Comparison of ENCODE assay signal across 8 cellular contexts in the genomic region with DNA sequence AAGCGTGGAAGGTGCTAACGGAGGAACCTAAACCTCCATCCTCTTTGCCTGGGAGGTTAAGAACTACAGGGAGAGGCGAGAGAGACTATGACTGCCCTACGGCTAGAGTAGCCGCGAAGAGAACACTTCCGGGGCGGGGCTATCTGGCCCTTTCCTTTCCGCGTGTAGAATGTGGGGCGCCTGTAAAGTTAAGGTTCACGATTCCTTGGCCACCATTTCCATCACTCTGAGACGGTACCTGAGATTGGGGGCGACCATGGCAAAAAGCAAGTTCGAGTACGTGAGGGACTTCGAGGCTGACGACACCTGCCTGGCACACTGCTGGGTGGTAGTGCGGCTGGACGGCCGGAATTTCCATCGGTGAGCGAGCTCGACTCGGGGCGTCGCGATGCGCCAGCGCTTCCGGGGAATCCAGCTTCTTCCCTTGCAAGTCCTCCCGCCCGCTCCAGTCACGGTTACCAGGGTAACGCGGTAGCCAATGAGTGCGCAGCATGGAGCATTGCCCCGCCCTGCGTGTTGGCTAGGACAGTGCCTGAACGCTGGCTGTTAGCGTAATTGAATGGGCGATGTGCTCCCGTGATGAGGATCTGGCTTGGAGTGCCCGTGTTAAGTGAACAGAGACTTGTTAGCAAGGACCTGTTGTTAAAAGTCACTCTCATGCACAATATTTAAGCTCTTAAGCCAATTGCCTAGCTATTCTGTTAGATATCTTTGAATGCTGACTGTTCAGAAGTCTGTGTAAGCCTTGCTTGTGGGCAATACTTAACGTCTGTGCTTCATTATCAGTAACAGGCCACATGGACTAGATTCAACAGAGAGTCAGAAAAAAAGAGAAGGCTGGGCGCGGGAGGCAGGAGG. TPM values are rescaled to one million over a fixed set of nuclear protein-coding genes. Genes with fewer than 3 reads are reported as not detected.
DNase-seq lines count a peak whose midpoint lies in the region; ATAC-seq lines count a peak whose summit lies in the region.

A gene (plus strand): TSS at position 149 of the 858 bp plus-strand sequence. CDS start 21 bp downstream, at position 170.

- H3K4me1 ChIP-seq in BLaER1 treated with 17β-estradiol and CSF1 and Interleukin-3, amounts not matched to agents 10 nM and 100 nM: peaks cover 0 to 18% (median 7%) of the 10 kb centered on the region in 10 experiments; a peak in 12 of 20 replicates

- H3K27ac ChIP-seq in BLaER1 treated with 17β-estradiol and CSF1 and Interleukin-3, amounts not matched to agents 10 nM and 100 nM: peak within 1 kb of the TSS; percentile 58 to 90 (median 81); a peak in 21 of 22 replicates

- H3K36me3 ChIP-seq in BLaER1 treated with 17β-estradiol and CSF1 and Interleukin-3, amounts not matched to agents 10 nM and 100 nM: peaks cover 6 to 39% (median 25%) of the 10 kb centered on the region in 11 experiments; a peak in 17 of 22 replicates

- ATAC-seq in GM19351 (IDR thresholded peaks at IDR 0.05; ENCODE audit: unreplicated experiment) (peak; percentile 91), HG03521 (IDR thresholded peaks at IDR 0.05; ENCODE audit: unreplicated experiment) (peak; percentile 94), left lobe of liver (peak; percentile 99)

- H3K27me3 ChIP-seq in BLaER1 treated with 17β-estradiol and CSF1 and Interleukin-3, amounts not matched to agents 10 nM and 100 nM: no peaks in the 10 kb centered on the region

- DNase-seq in NCI-H748 (lab: John Stamatoyannopoulos, UW; ENCODE audit: unreplicated experiment) (peak; percentile 100), dedifferentiated amniotic fluid mesenchymal stem cell (ENCODE audit: extremely low spot score) (peak; percentile 97), left lobe of liver (ENCODE audit: low spot score) (peak; percentile 99)
- DNase-seq in activated CD4-positive, alpha-beta T cell treated with anti-CD3 and anti-CD28 coated beads, Interleukin-2, amount 50 U/mL, for 1 hour: peak; percentile 97
- peak; percentile 97 for DNase-seq in stimulated activated CD4-positive, alpha-beta T cell treated with anti-CD3 and anti-CD28 coated beads, Interleukin-2, amount 100 ng/mL, for 4 hours (ENCODE audit: low read depth)

- peak within 1 kb of the TSS; percentile 57 to 79 (median 70) for H3K4me3 ChIP-seq in BLaER1 treated with 17β-estradiol and CSF1 and Interleukin-3, amounts not matched to agents 10 nM and 100 nM

- H3K4me2 ChIP-seq in BLaER1 treated with 17β-estradiol and CSF1 and Interleukin-3, amounts not matched to agents 10 nM and 100 nM: peak within 1 kb of the TSS; percentile 62 to 89 (median 73)

- H3K9me3 ChIP-seq in BLaER1 treated with 17β-estradiol and CSF1 and Interleukin-3, amounts not matched to agents 10 nM and 100 nM (replicated peaks in 1 of 11): no peaks in the 10 kb centered on the region

- H3K9ac ChIP-seq in BLaER1 treated with 17β-estradiol and CSF1 and Interleukin-3, amounts not matched to agents 10 nM and 100 nM: peak within 1 kb of the TSS; percentile 74 to 86 (median 82)

- H4K20me1 ChIP-seq in BLaER1 treated with 17β-estradiol and CSF1 and Interleukin-3, amounts not matched to agents 10 nM and 100 nM: no peaks in the 10 kb centered on the region

RNA-seq across cellular contexts. Expression of the gene that starts here (rescaled TPM):
- total RNA-seq in left lobe of liver: 4.1 TPM

Comparison
In these comparisons a context has a peak if more than half of its experiments do, and no peak if none do; other contexts are left out.
1. Peak in every context shown above with its lines: DNase-seq, ATAC-seq, H3K4me3 ChIP-seq and H3K27ac ChIP-seq.